Comparison of ENCODE assay signal across 8 cellular contexts in genomic region chr7:25180946-25181345, GRCh38. TPM values are rescaled to one million over a fixed set of nuclear protein-coding genes. Genes with fewer than 3 reads are reported as not detected.
DNase-seq lines count a peak whose midpoint lies in the region; ATAC-seq lines count a peak whose summit lies in the region.

No MANE protein-coding gene starts in this region.

- POLR2A ChIA-PET in activated CD4-positive, alpha-beta memory T cell treated with anti-CD3 and anti-CD28 coated beads, Interleukin-2, amount 10 ng/mL, durations not matched to agents 7 days and 5 days (lab: Charles Lee), result interaction anchor here (1.6 kb wide), 1 partner anchor 56 kb away, joined by 15 read pairs; the partner anchor contains the start of gene CYCS

- H3K27ac Mint-ChIP-seq in T-helper 2 cell treated with Interferon-gamma antibody and Interleukin-4, amounts not matched to agents 5 μg/mL and 100 μg/mL, for 36 hours, result no peak overlapping the region
- peak overlapping the region; percentile 74 for H3K27ac Mint-ChIP-seq in activated CD4-positive, alpha-beta memory T cell treated with anti-CD3 and anti-CD28 coated beads, Interleukin-2, amount 10 ng/mL, durations not matched to agents 7 days and 5 days
- peak overlapping the region; percentile 76 to 95 (median 91) for H3K27ac Mint-ChIP-seq in immature natural killer cell

- no peak for DNase-seq in T-helper 2 cell treated with Interferon-gamma antibody and Interleukin-4, amounts not matched to agents 5 μg/mL and 100 μg/mL, for 36 hours (ENCODE audit: low spot score)
- DNase-seq in T-helper 2 cell, result no peak
- no peak for DNase-seq in activated CD4-positive, alpha-beta memory T cell treated with anti-CD3 and anti-CD28 coated beads, Interleukin-2, amount 10 ng/mL, durations not matched to agents 7 days and 5 days
- no peak for DNase-seq in immature natural killer cell
- DNase-seq in substantia nigra (lab: John Stamatoyannopoulos, UW), result no peak
- no peak for DNase-seq in cortex of kidney (lab: John Stamatoyannopoulos, UW)

- peaks cover 14% of the 10 kb centered on the region for H3K4me1 Mint-ChIP-seq in T-helper 2 cell treated with Interferon-gamma antibody and Interleukin-4, amounts not matched to agents 5 μg/mL and 100 μg/mL, for 36 hours (ENCODE audit: low read depth)
- peaks cover 23% of the 10 kb centered on the region for H3K4me1 Mint-ChIP-seq in activated CD4-positive, alpha-beta memory T cell treated with anti-CD3 and anti-CD28 coated beads, Interleukin-2, amount 10 ng/mL, durations not matched to agents 7 days and 5 days
- peaks cover 21 to 27% of the 10 kb centered on the region in 2 donors for H3K4me1 Mint-ChIP-seq in immature natural killer cell

- peak overlapping the region; percentile 84 for H3K4me3 Mint-ChIP-seq in T-helper 2 cell treated with Interferon-gamma antibody and Interleukin-4, amounts not matched to agents 5 μg/mL and 100 μg/mL, for 36 hours
- H3K4me3 Mint-ChIP-seq in activated CD4-positive, alpha-beta memory T cell treated with anti-CD3 and anti-CD28 coated beads, Interleukin-2, amount 10 ng/mL, durations not matched to agents 7 days and 5 days, result peak overlapping the region; percentile 79
- peak overlapping the region; percentile 90 to 95 (median 90) for H3K4me3 Mint-ChIP-seq in immature natural killer cell

- ATAC-seq in HG02981 (IDR thresholded peaks at IDR 0.05; ENCODE audit: unreplicated experiment) (no peak), GM19395 (IDR thresholded peaks at IDR 0.05; ENCODE audit: unreplicated experiment) (no peak)

- H3K27me3 Mint-ChIP-seq in T-helper 2 cell treated with Interferon-gamma antibody and Interleukin-4, amounts not matched to agents 5 μg/mL and 100 μg/mL, for 36 hours (ENCODE audit: low read depth), result peaks cover 13% of the 10 kb centered on the region
- H3K27me3 Mint-ChIP-seq in activated CD4-positive, alpha-beta memory T cell treated with anti-CD3 and anti-CD28 coated beads, Interleukin-2, amount 10 ng/mL, durations not matched to agents 7 days and 5 days, result peaks cover 18% of the 10 kb centered on the region
- H3K27me3 Mint-ChIP-seq in immature natural killer cell (ENCODE audit: low read depth in 3 of 3), result peaks cover 3 to 10% (median 7%) of the 10 kb centered on the region in 3 donors

- peak overlapping the region; percentile 66 for H3K27ac ChIP-seq in substantia nigra (ENCODE audit: low read depth, low read length, poor library complexity, severe bottlenecking)

- H3K9me3 Mint-ChIP-seq in T-helper 2 cell treated with Interferon-gamma antibody and Interleukin-4, amounts not matched to agents 5 μg/mL and 100 μg/mL, for 36 hours, result no peaks in the 10 kb centered on the region
- H3K9me3 Mint-ChIP-seq in activated CD4-positive, alpha-beta memory T cell treated with anti-CD3 and anti-CD28 coated beads, Interleukin-2, amount 10 ng/mL, durations not matched to agents 7 days and 5 days, result no peaks in the 10 kb centered on the region
- no peaks in the 10 kb centered on the region for H3K9me3 Mint-ChIP-seq in immature natural killer cell

- CTCF ChIA-PET in activated CD4-positive, alpha-beta memory T cell treated with anti-CD3 and anti-CD28 coated beads, Interleukin-2, amount 10 ng/mL, durations not matched to agents 7 days and 5 days (lab: Charles Lee), result interaction anchor here (0.6 to 1.5 kb wide), 14 partner anchors 8 to 609 kb away, joined by 3 to 14 read pairs (median 3); partner anchors contain the start of gene CYCS

- peaks cover 9% of the 10 kb centered on the region for H3K36me3 Mint-ChIP-seq in T-helper 2 cell treated with Interferon-gamma antibody and Interleukin-4, amounts not matched to agents 5 μg/mL and 100 μg/mL, for 36 hours (ENCODE audit: low read depth)
- peaks cover 5% of the 10 kb centered on the region for H3K36me3 Mint-ChIP-seq in activated CD4-positive, alpha-beta memory T cell treated with anti-CD3 and anti-CD28 coated beads, Interleukin-2, amount 10 ng/mL, durations not matched to agents 7 days and 5 days (ENCODE audit: low read depth)
- H3K36me3 Mint-ChIP-seq in immature natural killer cell, result peaks cover 5 to 8% (median 5%) of the 10 kb centered on the region in 3 donors

RNA-seq across cellular contexts. Expression of gene NPVF, which starts 47.3 kb away (rescaled TPM):
- total RNA-seq in activated CD4-positive, alpha-beta memory T cell treated with anti-CD3 and anti-CD28 coated beads, Interleukin-2, amount 10 ng/mL, durations not matched to agents 7 days and 5 days, result not detected
- not detected for polyA plus RNA-seq in immature natural killer cell

RNA-seq across cellular contexts. Expression of gene CYCS, which starts 55.9 kb away (rescaled TPM):
- total RNA-seq in activated CD4-positive, alpha-beta memory T cell treated with anti-CD3 and anti-CD28 coated beads, Interleukin-2, amount 10 ng/mL, durations not matched to agents 7 days and 5 days, result 100 to 1,000 TPM; 108 to 111 TPM
- 100 to 1,000 TPM; 142 to 264 (median 186) TPM for polyA plus RNA-seq in immature natural killer cell
